ENCODE assay signal across 8 cellular contexts in the genomic region with DNA sequence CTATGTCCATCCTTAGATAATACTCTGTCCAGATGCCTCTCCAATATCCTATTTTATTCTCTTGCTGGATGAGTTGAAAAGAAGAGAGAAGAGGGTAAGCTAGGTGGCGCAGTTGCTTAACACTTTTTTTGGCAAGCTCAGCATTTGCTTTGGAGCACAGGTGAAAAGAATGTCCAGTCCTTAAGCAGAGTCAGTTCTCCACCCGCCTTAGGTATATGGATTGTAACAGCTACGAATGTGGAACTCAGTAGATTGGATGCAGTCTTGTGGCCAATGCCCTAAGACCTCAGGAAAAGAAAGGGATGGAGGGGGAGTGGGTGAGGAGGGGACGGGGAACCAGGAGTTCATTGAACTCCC.
DNase-seq lines count a peak whose midpoint lies in the region; ATAC-seq and TF ChIP-seq lines count a peak whose summit lies in the region.

No MANE protein-coding gene starts in this region.

- peak; percentile 68 for ATAC-seq in HG02852 (IDR thresholded peaks at IDR 0.05; ENCODE audit: unreplicated experiment)

- no peak overlapping the region for H3K27ac ChIP-seq in coronary artery

- DNase-seq in activated CD8-positive, alpha-beta memory T cell treated with anti-CD3 and anti-CD28 coated beads for 24 hours = peak; percentile 58
- no peak for DNase-seq in activated CD8-positive, alpha-beta memory T cell treated with anti-CD3 and anti-CD28 coated beads, Interleukin-2, amount 50 U/mL, for 48 hours
- peak; percentile 59 for DNase-seq in NCI-H1694 treated with DMSO at 0.1 percent for 48 hours (lab: John Stamatoyannopoulos, UW)
- peak in 3 of 5 donors; percentile 15 to 62 (median 22) for DNase-seq in T-helper 1 cell
- DNase-seq in coronary artery (ENCODE audit: low spot score) = no peak
- DNase-seq in left kidney (ENCODE audit: low read depth, low spot score) = peak; percentile 93
- DNase-seq in stimulated activated CD4-positive, alpha-beta T cell treated with anti-CD3 and anti-CD28 coated beads, Interleukin-4, amount 100 ng/mL, for 48 hours (ENCODE audit: low read depth in 2 of 2) = peak; percentile 18 to 24

- TF ChIP-seq CTCF in coronary artery (IDR thresholded peaks at IDR 0.05) = no peak

- H3K4me3 ChIP-seq in coronary artery = peak overlapping the region; percentile 78

Comparison
In these comparisons a context has a peak if more than half of its experiments do, and no peak if none do; other contexts are left out.
1. DNase-seq: peak in activated CD8-positive, alpha-beta memory T cell treated with anti-CD3 and anti-CD28 coated beads for 24 hours (single experiment), NCI-H1694 treated with DMSO at 0.1 percent for 48 hours (single experiment), T-helper 1 cell (3 of 5), left kidney (single experiment) and stimulated activated CD4-positive, alpha-beta T cell treated with anti-CD3 and anti-CD28 coated beads, Interleukin-4, amount 100 ng/mL, for 48 hours (2 of 2); none in activated CD8-positive, alpha-beta memory T cell treated with anti-CD3 and anti-CD28 coated beads, Interleukin-2, amount 50 U/mL, for 48 hours (single experiment) and coronary artery (single experiment).